10 cellular contexts compared by ENCODE assay signal in genomic region chr17:82400830-82401229, GRCh38. TPM values are rescaled to one million over a fixed set of nuclear protein-coding genes. Genes with fewer than 3 reads are reported as not detected.
A peak's percentile ranks its signal among the peaks of the same experiment; 100 is the strongest.
DNase-seq lines count a peak whose midpoint lies in the region; ATAC-seq, FAIRE-seq and TF ChIP-seq lines count a peak whose summit lies in the region.
"Had no signal": no experiment of that assay in that cellular context is flagged by ENCODE, and none has a peak within 500 bp of the region (broad histone marks: within the 10 kb centered on the region; RNA-seq: fewer than 3 reads in every experiment).

No MANE protein-coding gene starts in this region.

- peaks cover 23% of the 10 kb centered on the region for H3K36me3 Mint-ChIP-seq in activated CD4-positive, alpha-beta T cell treated with anti-CD3 and anti-CD28 coated beads, Interleukin-2, amount 10 ng/mL, durations not matched to agents 24 days and 14 days (ENCODE audit: low read depth)
- peaks cover 62% of the 10 kb centered on the region for H3K36me3 Mint-ChIP-seq in stimulated activated memory B cell treated with anti-CD40 and anti-IgM and Interleukin-4, amounts not matched to agents 10 μg/mL and 1 μg/mL and 100 μg/mL, for 72 hours

- H3K4me1 ChIP-seq in A549 (peaks cover 15% of the 10 kb centered on the region), hepatocyte (ENCODE audit: insufficient read depth) (peaks cover 16% of the 10 kb centered on the region)

- TF ChIP-seq POLR2A in A549 (IDR thresholded peaks at IDR 0.05; ENCODE audit: low read length) (no peak), erythroblast (IDR thresholded peaks at IDR 0.05; ENCODE audit: low read length) (no peak)

- intact Hi-C loops in activated CD4-positive, alpha-beta T cell treated with anti-CD3 and anti-CD28 coated beads, Interleukin-2, amount 10 ng/mL, durations not matched to agents 24 days and 14 days (cut with micrococcal nuclease) = no loop called here

- H3K27me3 ChIP-seq in HL-60 (ENCODE audit: insufficient read depth, poor library complexity, severe bottlenecking) (no peaks in the 10 kb centered on the region), hepatocyte (no peaks in the 10 kb centered on the region)

- no peaks in the 10 kb centered on the region for H3K9me3 ChIP-seq in A549
- no peaks in the 10 kb centered on the region for H3K9me3 ChIP-seq in hepatocyte (ENCODE audit: low read depth)

- FAIRE-seq in A549 (lab: Jason Lieb, UNC) = no peak

- no peak overlapping the region for H2AFZ ChIP-seq in hepatocyte

- H3K79me2 ChIP-seq in hepatocyte = no peaks in the 10 kb centered on the region

- no peak for TF ChIP-seq EP300 in A549 (IDR thresholded peaks at IDR 0.05)

- no peaks in the 10 kb centered on the region for H3K36me3 ChIP-seq in hepatocyte (replicated peaks; ENCODE audit: insufficient read depth, low read depth)

- H4K20me1 ChIP-seq in hepatocyte (ENCODE audit: insufficient read depth, poor library complexity, severe bottlenecking) = no peaks in the 10 kb centered on the region

- ATAC-seq in A549 (no peak), GM18909 (IDR thresholded peaks at IDR 0.05; ENCODE audit: poor library complexity, unreplicated experiment) (no peak)
- peak; percentile 80 for ATAC-seq in stimulated activated memory B cell treated with anti-CD40 and anti-IgM and Interleukin-4, amounts not matched to agents 10 μg/mL and 1 μg/mL and 100 μg/mL, for 72 hours

- CTCF ChIA-PET in A549 (lab: Yijun Ruan, JAX) = interaction anchor here (1.8 to 3.8 kb wide), 2 partner anchors 13 to 100 kb away, joined by 5 to 19 read pairs; no protein-coding TSS in a partner anchor

- DNase-seq in A549 (ENCODE audit: low read depth in 1 of 2, low spot score in 1 of 2) (no peak), HL-60 (ENCODE audit: low read depth in 1 of 2, low spot score in 1 of 2) (peak; percentile 90 to 95), hepatocyte (ENCODE audit: low spot score) (no peak), NCI-H446 treated with DMSO at 0.1 percent for 48 hours (lab: John Stamatoyannopoulos, UW) (no peak), erythroblast (lab: John Stamatoyannopoulos, UW) (no peak)
- DNase-seq in activated CD4-positive, alpha-beta T cell treated with anti-CD3 and anti-CD28 coated beads, Interleukin-2, amount 10 ng/mL, durations not matched to agents 24 days and 14 days = peak; percentile 88

- POLR2A ChIA-PET in A549 (lab: Yijun Ruan, JAX) = no interaction called here

- H3K27ac ChIP-seq in A549 = no peak overlapping the region
- H3K27ac ChIP-seq in HL-60 (replicated peaks) = peak overlapping the region; percentile 92
- peak overlapping the region; percentile 57 for H3K27ac ChIP-seq in hepatocyte

- H3K4me3 ChIP-seq in A549 (no peak overlapping the region), HL-60 (replicated peaks; ENCODE audit: insufficient read depth, low read length) (no peak overlapping the region), hepatocyte (no peak overlapping the region)

- no peaks in the 10 kb centered on the region for H3K9me2 ChIP-seq in hepatocyte (replicated peaks; ENCODE audit: insufficient read depth)

- peak overlapping the region; percentile 82 for H3K4me3 Mint-ChIP-seq in activated CD4-positive, alpha-beta T cell treated with anti-CD3 and anti-CD28 coated beads, Interleukin-2, amount 10 ng/mL, durations not matched to agents 24 days and 14 days
- H3K4me3 Mint-ChIP-seq in stimulated activated memory B cell treated with anti-CD40 and anti-IgM and Interleukin-4, amounts not matched to agents 10 μg/mL and 1 μg/mL and 100 μg/mL, for 72 hours = peak overlapping the region; percentile 74

- H3K4me1 Mint-ChIP-seq in activated CD4-positive, alpha-beta T cell treated with anti-CD3 and anti-CD28 coated beads, Interleukin-2, amount 10 ng/mL, durations not matched to agents 24 days and 14 days = peaks cover 11% of the 10 kb centered on the region
- H3K4me1 Mint-ChIP-seq in stimulated activated memory B cell treated with anti-CD40 and anti-IgM and Interleukin-4, amounts not matched to agents 10 μg/mL and 1 μg/mL and 100 μg/mL, for 72 hours = peaks cover 6% of the 10 kb centered on the region

- no peaks in the 10 kb centered on the region for H3K27me3 Mint-ChIP-seq in activated CD4-positive, alpha-beta T cell treated with anti-CD3 and anti-CD28 coated beads, Interleukin-2, amount 10 ng/mL, durations not matched to agents 24 days and 14 days
- no peaks in the 10 kb centered on the region for H3K27me3 Mint-ChIP-seq in stimulated activated memory B cell treated with anti-CD40 and anti-IgM and Interleukin-4, amounts not matched to agents 10 μg/mL and 1 μg/mL and 100 μg/mL, for 72 hours

- H3K4me2 ChIP-seq in A549 (no peak overlapping the region), hepatocyte (no peak overlapping the region)

- no peak for TF ChIP-seq CTCF in A549 (IDR thresholded peaks at IDR 0.05)
- no peak for TF ChIP-seq CTCF in HL-60 (IDR thresholded peaks at IDR 0.05; ENCODE audit: insufficient read depth, low read length)
- TF ChIP-seq CTCF in hepatocyte (IDR thresholded peaks at IDR 0.05; ENCODE audit: poor library complexity) = no peak

- H3K27ac Mint-ChIP-seq in activated CD4-positive, alpha-beta T cell treated with anti-CD3 and anti-CD28 coated beads, Interleukin-2, amount 10 ng/mL, durations not matched to agents 24 days and 14 days = peak overlapping the region; percentile 66
- H3K27ac Mint-ChIP-seq in stimulated activated memory B cell treated with anti-CD40 and anti-IgM and Interleukin-4, amounts not matched to agents 10 μg/mL and 1 μg/mL and 100 μg/mL, for 72 hours = peak overlapping the region; percentile 34

- no peaks in the 10 kb centered on the region for H3K9me3 Mint-ChIP-seq in activated CD4-positive, alpha-beta T cell treated with anti-CD3 and anti-CD28 coated beads, Interleukin-2, amount 10 ng/mL, durations not matched to agents 24 days and 14 days
- H3K9me3 Mint-ChIP-seq in stimulated activated memory B cell treated with anti-CD40 and anti-IgM and Interleukin-4, amounts not matched to agents 10 μg/mL and 1 μg/mL and 100 μg/mL, for 72 hours = no peaks in the 10 kb centered on the region

- 95% methylated on average over 19 of the region's 19 CpGs for WGBS in A549 (ENCODE audit: missing lambda C conversion rate)
- 94% methylated on average over 19 of the region's 19 CpGs for WGBS in hepatocyte (ENCODE audit: low lambda C conversion rate, missing lambda C conversion rate)

- TF ChIP-seq RAD21 in A549 (conservative IDR thresholded peaks at IDR 0.05 in 1 of 2, IDR thresholded peaks at IDR 0.05 in 1 of 2) = no peak

TF ChIP-seq in A549, 52 proteins besides CTCF, POLR2A, EP300 and RAD21:
- TF ChIP-seq MAFK (IDR thresholded peaks at IDR 0.05; ENCODE audit: partially characterized antibody) (peak; percentile 29), TP53 (CRISPR knock-in tag; IDR thresholded peaks at IDR 0.05) (no peak)

RNA-seq across cellular contexts. Expression of gene HEXD, which starts 17.3 kb away (rescaled TPM):
- 18.0 and 18.4 TPM in 2 replicates for polyA plus RNA-seq in A549 (2011; rRNA removed)
- 16.4 and 22.2 TPM in 2 replicates for polyA plus RNA-seq in A549 (2012; cell fraction: cytosol; rRNA removed)
- 121 and 156 TPM in 2 replicates for polyA plus RNA-seq in A549 (2012; cell fraction: nucleus; rRNA removed)
- 15.9 to 21.4 TPM (median 19.5 TPM) in 3 replicates for polyA plus RNA-seq in A549 (2017; fragmentation: RNase III; extraction: RNeasy Plus Mini Kit Qiagen cat#74134 plus additional on column Dnase treatment)
- 15.9 and 16.2 TPM in 2 replicates for polyA minus RNA-seq in A549 (2011; rRNA and poly(A)+ RNA removed)
- total RNA-seq in activated CD4-positive, alpha-beta T cell treated with anti-CD3 and anti-CD28 coated beads, Interleukin-2, amount 10 ng/mL, durations not matched to agents 24 days and 14 days = 33.1 and 36.0 TPM in 2 replicates
- total RNA-seq in hepatocyte = 27.7 and 32.6 TPM in 2 replicates
- polyA plus RNA-seq in hepatocyte = 46.0 and 58.0 TPM in 2 replicates

RNA-seq across cellular contexts. Expression of gene OGFOD3, which starts 17.6 kb away (rescaled TPM):
- polyA plus RNA-seq in A549 (2011; rRNA removed) = 14.9 and 15.2 TPM in 2 replicates
- polyA plus RNA-seq in A549 (2012; cell fraction: cytosol; rRNA removed) = 25.1 and 30.2 TPM in 2 replicates
- 34.1 and 40.7 TPM in 2 replicates for polyA plus RNA-seq in A549 (2012; cell fraction: nucleus; rRNA removed)
- polyA plus RNA-seq in A549 (2017; fragmentation: RNase III; extraction: RNeasy Plus Mini Kit Qiagen cat#74134 plus additional on column Dnase treatment) = 19.8 to 21.9 TPM (median 20.8 TPM) in 3 replicates
- polyA minus RNA-seq in A549 (2011; rRNA and poly(A)+ RNA removed) = 18.8 and 27.1 TPM in 2 replicates
- total RNA-seq in activated CD4-positive, alpha-beta T cell treated with anti-CD3 and anti-CD28 coated beads, Interleukin-2, amount 10 ng/mL, durations not matched to agents 24 days and 14 days = 26.7 and 33.0 TPM in 2 replicates
- total RNA-seq in hepatocyte = 30.5 and 33.4 TPM in 2 replicates
- 25.4 and 25.7 TPM in 2 replicates for polyA plus RNA-seq in hepatocyte

RNA-seq across cellular contexts. Expression of gene UTS2R, which starts 29.3 kb away (rescaled TPM):
- polyA plus RNA-seq in A549 (2011; rRNA removed) = not detected in 2 replicates
- not detected in 2 replicates for polyA plus RNA-seq in A549 (2012; cell fraction: cytosol; rRNA removed)
- 0.06 and 0.11 TPM in 2 replicates for polyA plus RNA-seq in A549 (2012; cell fraction: nucleus; rRNA removed)
- polyA plus RNA-seq in A549 (2017; fragmentation: RNase III; extraction: RNeasy Plus Mini Kit Qiagen cat#74134 plus additional on column Dnase treatment) = not detected in 3 replicates
- not detected in 2 replicates for polyA minus RNA-seq in A549 (2011; rRNA and poly(A)+ RNA removed)
- total RNA-seq in activated CD4-positive, alpha-beta T cell treated with anti-CD3 and anti-CD28 coated beads, Interleukin-2, amount 10 ng/mL, durations not matched to agents 24 days and 14 days = 0.14 TPM in 1 of 2 replicates, not detected in the other
- 0.10 TPM in 1 of 2 replicates, not detected in the other for total RNA-seq in hepatocyte
- not detected in 2 replicates for polyA plus RNA-seq in hepatocyte
- total RNA-seq: glomerular endothelial cell, RPMI7951 had no signal

RNA-seq across cellular contexts. Expression of gene TEX19, which starts 41.8 kb away (rescaled TPM):
- 0.32 and 0.43 TPM in 2 replicates for polyA plus RNA-seq in A549 (2011; rRNA removed)
- polyA plus RNA-seq in A549 (2012; cell fraction: cytosol; rRNA removed) = 0.74 and 0.80 TPM in 2 replicates
- 0.55 and 0.59 TPM in 2 replicates for polyA plus RNA-seq in A549 (2012; cell fraction: nucleus; rRNA removed)
- polyA plus RNA-seq in A549 (2017; fragmentation: RNase III; extraction: RNeasy Plus Mini Kit Qiagen cat#74134 plus additional on column Dnase treatment) = 0.50 to 0.66 TPM (median 0.55 TPM) in 3 replicates
- 0.44 and 0.58 TPM in 2 replicates for polyA minus RNA-seq in A549 (2011; rRNA and poly(A)+ RNA removed)
- 0.09 TPM in 2 replicates for total RNA-seq in activated CD4-positive, alpha-beta T cell treated with anti-CD3 and anti-CD28 coated beads, Interleukin-2, amount 10 ng/mL, durations not matched to agents 24 days and 14 days
- total RNA-seq in hepatocyte = not detected in 2 replicates
- polyA plus RNA-seq in hepatocyte = not detected in 2 replicates
- total RNA-seq: glomerular endothelial cell had no signal

RNA-seq across cellular contexts. Expression of gene CYBC1, which starts 49.7 kb away (rescaled TPM):
- polyA plus RNA-seq in A549 (2011; rRNA removed) (68.6 and 81.8 TPM in 2 replicates), A549 (2017; fragmentation: RNase III; extraction: RNeasy Plus Mini Kit Qiagen cat#74134 plus additional on column Dnase treatment) (74.3 to 89.8 TPM (median 86.5 TPM) in 3 replicates), hepatocyte (76.6 and 81.6 TPM in 2 replicates)
- polyA plus RNA-seq in A549 (2012; cell fraction: cytosol; rRNA removed) = 103 and 118 TPM in 2 replicates
- 189 and 277 TPM in 2 replicates for polyA plus RNA-seq in A549 (2012; cell fraction: nucleus; rRNA removed)
- polyA minus RNA-seq in A549 (2011; rRNA and poly(A)+ RNA removed) = 63.4 and 73.2 TPM in 2 replicates
- total RNA-seq in activated CD4-positive, alpha-beta T cell treated with anti-CD3 and anti-CD28 coated beads, Interleukin-2, amount 10 ng/mL, durations not matched to agents 24 days and 14 days = 256 and 268 TPM in 2 replicates
- total RNA-seq in hepatocyte = 61.9 and 64.6 TPM in 2 replicates

Comparison
In these comparisons a context has a peak if more than half of its experiments do, and no peak if none do; other contexts are left out.
1. DNase-seq: peak in HL-60 (2 of 2) and activated CD4-positive, alpha-beta T cell treated with anti-CD3 and anti-CD28 coated beads, Interleukin-2, amount 10 ng/mL, durations not matched to agents 24 days and 14 days (single experiment); none in A549 (0 of 2), hepatocyte (single experiment), NCI-H446 treated with DMSO at 0.1 percent for 48 hours (single experiment) and erythroblast (0 of 2).
2. H3K27ac ChIP-seq: peak in HL-60 (single experiment) and hepatocyte (single experiment); none in A549 (0 of 2).